ENCODE assay signal across 37 cellular contexts in the genomic region with DNA sequence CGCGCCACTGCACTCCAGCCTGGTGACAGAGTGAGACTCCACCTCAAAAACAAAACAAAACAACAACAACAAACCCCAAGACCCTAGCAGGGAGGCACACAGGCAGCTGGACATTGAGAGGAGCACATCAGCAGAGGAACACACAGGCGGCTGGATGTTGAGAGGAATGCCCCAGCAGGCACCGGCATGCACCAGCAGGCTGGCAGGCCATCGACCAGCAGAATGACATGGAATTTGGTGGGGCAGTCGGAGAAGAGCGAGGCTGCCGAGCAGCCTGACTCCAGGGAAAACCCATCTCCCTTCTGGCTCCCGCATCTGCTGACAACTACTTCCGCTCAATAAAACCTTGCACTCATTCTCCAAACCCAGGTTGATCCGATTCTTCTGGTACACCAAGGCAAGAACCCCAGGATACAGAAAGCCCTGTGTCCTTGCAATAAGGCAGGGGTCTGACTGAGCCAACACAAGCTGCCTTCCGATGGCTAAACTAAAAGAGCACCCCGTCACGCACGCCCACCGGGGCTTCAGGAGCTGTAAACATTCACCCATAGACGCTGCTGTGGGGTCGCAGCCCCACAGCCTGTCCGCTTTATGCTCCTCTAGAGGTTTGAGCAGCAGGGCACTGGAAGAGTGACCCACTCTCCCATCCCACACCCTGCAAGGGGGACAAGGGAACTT.
DNase-seq lines count a peak whose midpoint lies in the region; ATAC-seq and TF ChIP-seq lines count a peak whose summit lies in the region.
"Had no signal": no experiment of that assay in that cellular context is flagged by ENCODE, and none has a peak within 500 bp of the region (broad histone marks: within the 10 kb centered on the region; RNA-seq: fewer than 3 reads in every experiment).

No MANE protein-coding gene starts in this region.

- no peak overlapping the region for H3K4me3 Mint-ChIP-seq in GM23338
- H3K4me3 Mint-ChIP-seq: activated naive CD4-positive, alpha-beta T cell treated with anti-CD3 and anti-CD28 coated beads, Interleukin-2, amount 50 U/mL, for 24 hours; B cell; H9; mesothelial cell of epicardium; naive thymus-derived CD4-positive, alpha-beta T cell; stimulated activated memory B cell treated with anti-CD40 and anti-IgM and Interleukin-4, amounts not matched to agents 10 μg/mL and 1 μg/mL and 100 μg/mL, for 72 hours had no signal

- H3K27ac ChIP-seq in GM23338 (ENCODE audit: low read depth) (no peak overlapping the region), cingulate gyrus (ENCODE audit: low read depth, low read length) (peak overlapping the region; percentile 50), sigmoid colon (no peak overlapping the region)
- H3K27ac ChIP-seq: colonic mucosa, KMS-11, left ventricle myocardium inferior, PC-9, testis had no signal

- H3K9me2 ChIP-seq in GM23338 (ENCODE audit: insufficient read depth), result no peaks in the 10 kb centered on the region
- H3K9me2 ChIP-seq: SK-N-SH had no signal

- no peak for TF ChIP-seq POLR2A in sigmoid colon (IDR thresholded peaks at IDR 0.05)

- H3K27me3 Mint-ChIP-seq in GM23338 (ENCODE audit: insufficient read depth, low read depth, poor library complexity), result peaks cover 6% of the 10 kb centered on the region
- H3K27me3 Mint-ChIP-seq: activated naive CD4-positive, alpha-beta T cell treated with anti-CD3 and anti-CD28 coated beads, Interleukin-2, amount 50 U/mL, for 24 hours; naive thymus-derived CD4-positive, alpha-beta T cell had no signal

- peaks cover 13% of the 10 kb centered on the region; the same call in 2 of the 3 replicates for H3K36me3 Mint-ChIP-seq in GM23338 (ENCODE audit: low read depth)
- H3K36me3 Mint-ChIP-seq: mesothelial cell of epicardium; stimulated activated memory B cell treated with anti-CD40 and anti-IgM and Interleukin-4, amounts not matched to agents 10 μg/mL and 1 μg/mL and 100 μg/mL, for 72 hours had no signal

- 0 out of 2 replicates have a peak, but pooled peaks cover 3% of the 10 kb centered on the region for H3F3A ChIP-seq in GM23338 (replicated peaks; ENCODE audit: low read depth)

- ATAC-seq in GM23338 (peak; percentile 25; the same call in 1 of the 3 replicates), GM19324 (IDR thresholded peaks at IDR 0.05; ENCODE audit: low FRiP score, unreplicated experiment) (no peak), HG03159 (IDR thresholded peaks at IDR 0.05; ENCODE audit: unreplicated experiment) (no peak)
- ATAC-seq: GM12878; naive thymus-derived CD4-positive, alpha-beta T cell; Right ventricle myocardium inferior; stimulated activated memory B cell treated with anti-CD40 and anti-IgM and Interleukin-4, amounts not matched to agents 10 μg/mL and 1 μg/mL and 100 μg/mL, for 72 hours had no signal

- no peaks in the 10 kb centered on the region for H3K9me3 Mint-ChIP-seq in GM23338
- H3K9me3 Mint-ChIP-seq: activated naive CD4-positive, alpha-beta T cell treated with anti-CD3 and anti-CD28 coated beads, Interleukin-2, amount 50 U/mL, for 24 hours; activated T-helper 2 cell treated with anti-CD3 and anti-CD28 coated beads, Interferon-gamma antibody, Interleukin-2, Interleukin-4, amounts not matched to agents 10 μg/mL and 5 μg/mL and 100 μg/mL, durations not matched to agents 14 hours and 24 hours and 36 hours; H9; mesothelial cell of epicardium; naive thymus-derived CD4-positive, alpha-beta T cell; stimulated activated memory B cell treated with anti-CD40 and anti-IgM and Interleukin-4, amounts not matched to agents 10 μg/mL and 1 μg/mL and 100 μg/mL, for 72 hours had no signal

- H3K4me1 ChIP-seq in GM23338 (ENCODE audit: insufficient read depth) (no peaks in the 10 kb centered on the region), sigmoid colon (peaks cover 0 to 17% (median 7%) of the 10 kb centered on the region in 4 donors)
- H3K4me1 ChIP-seq: testis had no signal

- H3K36me3 ChIP-seq in GM23338 (ENCODE audit: insufficient read depth), result no peaks in the 10 kb centered on the region
- no peaks in the 10 kb centered on the region for H3K36me3 ChIP-seq in sigmoid colon
- H3K36me3 ChIP-seq: colonic mucosa, left ventricle myocardium inferior, uterus had no signal

- TF ChIP-seq CTCF in GM23338 (conservative IDR thresholded peaks at IDR 0.05; ENCODE audit: low read depth in 2 of 2), result no peak
- no peak for TF ChIP-seq CTCF in sigmoid colon (IDR thresholded peaks at IDR 0.05)

- peaks cover 32% of the 10 kb centered on the region for H3K4me1 Mint-ChIP-seq in GM23338
- H3K4me1 Mint-ChIP-seq: activated naive CD4-positive, alpha-beta T cell treated with anti-CD3 and anti-CD28 coated beads, Interleukin-2, amount 50 U/mL, for 24 hours; B cell; stimulated activated memory B cell treated with anti-CD40 and anti-IgM and Interleukin-4, amounts not matched to agents 10 μg/mL and 1 μg/mL and 100 μg/mL, for 72 hours had no signal

- no peaks in the 10 kb centered on the region for H3K9me3 ChIP-seq in sigmoid colon
- H3K9me3 ChIP-seq: colonic mucosa, left ventricle myocardium inferior, SK-N-SH, testis, uterus had no signal

- H3K27ac Mint-ChIP-seq in GM23338, result peak overlapping the region; percentile 70
- H3K27ac Mint-ChIP-seq: activated naive CD4-positive, alpha-beta T cell treated with anti-CD3 and anti-CD28 coated beads, Interleukin-2, amount 50 U/mL, for 24 hours; activated T-helper 2 cell treated with anti-CD3 and anti-CD28 coated beads, Interferon-gamma antibody, Interleukin-2, Interleukin-4, amounts not matched to agents 10 μg/mL and 5 μg/mL and 100 μg/mL, durations not matched to agents 14 hours and 24 hours and 36 hours; B cell; mesothelial cell of epicardium; stimulated activated memory B cell treated with anti-CD40 and anti-IgM and Interleukin-4, amounts not matched to agents 10 μg/mL and 1 μg/mL and 100 μg/mL, for 72 hours had no signal

- WGBS in sigmoid colon, 2 donors, result 94 to 95% methylated on average over 19 of the region's 19 CpGs

- H4K20me1 ChIP-seq in GM23338 (replicated peaks; ENCODE audit: insufficient read depth), result peaks cover 9% of the 10 kb centered on the region; the same call in 1 of the 2 replicates

- H3K4me2 ChIP-seq in GM23338, result no peak overlapping the region
- H3K4me2 ChIP-seq: KMS-11, PC-9, SK-N-SH had no signal

- no peak for DNase-seq in GM23338 (ENCODE audit: low spot score)
- peak; percentile 77 for DNase-seq in mesenteric fat pad (ENCODE audit: low spot score)
- DNase-seq in sigmoid colon, result peak; percentile 21
- DNase-seq in HK-2 (ENCODE audit: unreplicated experiment), result no peak
- DNase-seq in T1000 (lab: John Stamatoyannopoulos, UW), result no peak
- DNase-seq: ACHN; activated CD8-positive, alpha-beta memory T cell treated with anti-CD3 and anti-CD28 coated beads for 24 hours; activated T-cell treated with anti-CD3 and anti-CD28 coated beads for 4 hours; amniotic stem cell; colonic mucosa; DMS153; effector CD8-positive, alpha-beta T cell; glutamatergic neuron; H9; left ventricle myocardium inferior; MM.1S; naive thymus-derived CD4-positive, alpha-beta T cell; NCI-H1417; NCI-H2029; NCI-H2227 treated with DMSO at 0.1 percent for 48 hours; NCI-H526; NK-92 treated with Interleukin-12 subunit alpha and Interleukin-12 subunit beta, amount 100 ng/mL, for 24 hours; PC-9; SK-N-SH; testis; uterus had no signal

- H3K79me2 ChIP-seq in GM23338 (replicated peaks; ENCODE audit: insufficient read depth), result peaks cover 53% of the 10 kb centered on the region

- no peak overlapping the region for H3K4me3 ChIP-seq in GM23338
- no peak overlapping the region for H3K4me3 ChIP-seq in sigmoid colon
- H3K4me3 ChIP-seq: colonic mucosa, GM12878, left ventricle myocardium inferior, PC-9, testis, uterus had no signal

- H2AFZ ChIP-seq in GM23338, result no peak overlapping the region
- H2AFZ ChIP-seq: PC-9 had no signal

- H3K27me3 ChIP-seq in GM23338 (ENCODE audit: insufficient read depth) (no peaks in the 10 kb centered on the region), sigmoid colon (no peaks in the 10 kb centered on the region)
- H3K27me3 ChIP-seq: colonic mucosa, testis, uterus had no signal

- intact Hi-C loops in sigmoid colon (cut with DNase I), result no loop called here

- no peak for TF ChIP-seq EP300 in sigmoid colon (IDR thresholded peaks at IDR 0.05)

TF ChIP-seq in GM23338, 12 proteins besides CTCF, POLR2A, EP300 and RAD21 (continues in another document):
- no peak for TF ChIP-seq JUNB (IDR thresholded peaks at IDR 0.05; ENCODE audit: unreplicated experiment)
- no peak for TF ChIP-seq POLR2AphosphoS5 (IDR thresholded peaks at IDR 0.05; ENCODE audit: low read depth)
- TF ChIP-seq ZNF331 (CRISPR knock-in tag; IDR thresholded peaks at IDR 0.05; ENCODE audit: low read depth), result no peak
- TF ChIP-seq, protein P1, sequence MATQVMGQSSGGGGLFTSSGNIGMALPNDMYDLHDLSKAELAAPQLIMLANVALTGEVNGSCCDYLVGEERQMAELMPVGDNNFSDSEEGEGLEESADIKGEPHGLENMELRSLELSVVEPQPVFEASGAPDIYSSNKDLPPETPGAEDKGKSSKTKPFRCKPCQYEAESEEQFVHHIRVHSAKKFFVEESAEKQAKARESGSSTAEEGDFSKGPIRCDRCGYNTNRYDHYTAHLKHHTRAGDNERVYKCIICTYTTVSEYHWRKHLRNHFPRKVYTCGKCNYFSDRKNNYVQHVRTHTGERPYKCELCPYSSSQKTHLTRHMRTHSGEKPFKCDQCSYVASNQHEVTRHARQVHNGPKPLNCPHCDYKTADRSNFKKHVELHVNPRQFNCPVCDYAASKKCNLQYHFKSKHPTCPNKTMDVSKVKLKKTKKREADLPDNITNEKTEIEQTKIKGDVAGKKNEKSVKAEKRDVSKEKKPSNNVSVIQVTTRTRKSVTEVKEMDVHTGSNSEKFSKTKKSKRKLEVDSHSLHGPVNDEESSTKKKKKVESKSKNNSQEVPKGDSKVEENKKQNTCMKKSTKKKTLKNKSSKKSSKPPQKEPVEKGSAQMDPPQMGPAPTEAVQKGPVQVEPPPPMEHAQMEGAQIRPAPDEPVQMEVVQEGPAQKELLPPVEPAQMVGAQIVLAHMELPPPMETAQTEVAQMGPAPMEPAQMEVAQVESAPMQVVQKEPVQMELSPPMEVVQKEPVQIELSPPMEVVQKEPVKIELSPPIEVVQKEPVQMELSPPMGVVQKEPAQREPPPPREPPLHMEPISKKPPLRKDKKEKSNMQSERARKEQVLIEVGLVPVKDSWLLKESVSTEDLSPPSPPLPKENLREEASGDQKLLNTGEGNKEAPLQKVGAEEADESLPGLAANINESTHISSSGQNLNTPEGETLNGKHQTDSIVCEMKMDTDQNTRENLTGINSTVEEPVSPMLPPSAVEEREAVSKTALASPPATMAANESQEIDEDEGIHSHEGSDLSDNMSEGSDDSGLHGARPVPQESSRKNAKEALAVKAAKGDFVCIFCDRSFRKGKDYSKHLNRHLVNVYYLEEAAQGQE (IDR thresholded peaks at IDR 0.05; ENCODE audit: unreplicated experiment), result no peak
- no peak for TF ChIP-seq CREB1 (CRISPR knock-in tag; IDR thresholded peaks at IDR 0.05; ENCODE audit: low read depth)
- no peak for TF ChIP-seq ZNF114 (CRISPR knock-in tag; IDR thresholded peaks at IDR 0.05)

Comparison
In these comparisons a context has a peak if more than half of its experiments do, and no peak if none do; other contexts are left out.
1. DNase-seq: peak in mesenteric fat pad (single experiment) and sigmoid colon (single experiment); none in GM23338 (single experiment), HK-2 (single experiment) and T1000 (single experiment).